Comparison of ENCODE assay signal across 10 cellular contexts in genomic region chrX:853304-853703, GRCh38.
"Had no signal": no experiment of that assay in that cellular context is flagged by ENCODE, and none has a peak within 500 bp of the region (broad histone marks: within the 10 kb centered on the region; RNA-seq: fewer than 3 reads in every experiment).

No MANE protein-coding gene starts in this region.

- FAIRE-seq: H54, HTR-8/SVneo had no signal

- H2AFZ ChIP-seq: GM23248 had no signal

- H3K4me3 ChIP-seq: GM23248 had no signal

- H3K4me2 ChIP-seq: KMS-11 had no signal

- H3K27ac ChIP-seq: GM23248, KMS-11 had no signal

- DNase-seq: GM23248, GOT3, H9, HCEC 1CT, HFFc6, IMR-90, KBM-7 had no signal

- H3K27ac Mint-ChIP-seq: H9, HFFc6 had no signal

- H3K9ac ChIP-seq: GM23248, KMS-11 had no signal

- H3K9me3 Mint-ChIP-seq: HFFc6 had no signal

- H3K4me3 Mint-ChIP-seq: H9, HFFc6 had no signal
